11 cellular contexts compared by ENCODE assay signal in genomic region chr1:204959374-204959773, GRCh38.
"Had no signal": no experiment of that assay in that cellular context is flagged by ENCODE, and none has a peak within 500 bp of the region (broad histone marks: within the 10 kb centered on the region; RNA-seq: fewer than 3 reads in every experiment).

No MANE protein-coding gene starts in this region.

- H3K9me3 Mint-ChIP-seq: activated CD4-positive, alpha-beta memory T cell treated with anti-CD3 and anti-CD28 coated beads, Interleukin-2, amount 10 ng/mL, durations not matched to agents 7 days and 5 days; activated T-helper 1 cell treated with anti-CD3 and anti-CD28 coated beads, Interleukin-12 subunit alpha, Interleukin-12 subunit beta, Interleukin-2, Interleukin-4 antibody, amounts not matched to agents 30 ng/mL and 10 ng/mL and 1 ng/mL, durations not matched to agents 14 hours and 24 hours and 36 hours had no signal

- H3K9me3 ChIP-seq: ovary, tibial artery had no signal

- H3K4me1 ChIP-seq: tibial artery had no signal

- H3K4me1 Mint-ChIP-seq: activated CD4-positive, alpha-beta memory T cell treated with anti-CD3 and anti-CD28 coated beads, Interleukin-2, amount 10 ng/mL, durations not matched to agents 7 days and 5 days had no signal

- H3K4me3 ChIP-seq: ovary, skin epidermis, tibial artery had no signal

- H3K36me3 ChIP-seq: ovary had no signal

- H3K27me3 ChIP-seq: ovary had no signal

- DNase-seq: activated CD4-positive, alpha-beta memory T cell treated with anti-CD3 and anti-CD28 coated beads, Interleukin-2, amount 10 ng/mL, durations not matched to agents 7 days and 5 days; activated CD8-positive, alpha-beta memory T cell treated with anti-CD3 and anti-CD28 coated beads, Interleukin-2, amount 50 U/mL, for 4 hours; activated naive CD4-positive, alpha-beta T cell treated with Interleukin-2 at 50 U/mL for 16 hours; central memory CD4-positive, alpha-beta T cell; dermis blood vessel endothelial cell; ovary; stimulated activated CD4-positive, alpha-beta T cell treated with anti-CD3 and anti-CD28 coated beads, Interleukin-4, amount 100 ng/mL, for 4 hours; T-helper 9 cell; tibial artery had no signal

- H3K4me3 Mint-ChIP-seq: activated CD4-positive, alpha-beta memory T cell treated with anti-CD3 and anti-CD28 coated beads, Interleukin-2, amount 10 ng/mL, durations not matched to agents 7 days and 5 days; activated T-helper 1 cell treated with anti-CD3 and anti-CD28 coated beads, Interleukin-12 subunit alpha, Interleukin-12 subunit beta, Interleukin-2, Interleukin-4 antibody, amounts not matched to agents 30 ng/mL and 10 ng/mL and 1 ng/mL, durations not matched to agents 14 hours and 24 hours and 36 hours had no signal

- H3K27ac ChIP-seq: ovary, skin epidermis, tibial artery had no signal
